In the genomic region with DNA sequence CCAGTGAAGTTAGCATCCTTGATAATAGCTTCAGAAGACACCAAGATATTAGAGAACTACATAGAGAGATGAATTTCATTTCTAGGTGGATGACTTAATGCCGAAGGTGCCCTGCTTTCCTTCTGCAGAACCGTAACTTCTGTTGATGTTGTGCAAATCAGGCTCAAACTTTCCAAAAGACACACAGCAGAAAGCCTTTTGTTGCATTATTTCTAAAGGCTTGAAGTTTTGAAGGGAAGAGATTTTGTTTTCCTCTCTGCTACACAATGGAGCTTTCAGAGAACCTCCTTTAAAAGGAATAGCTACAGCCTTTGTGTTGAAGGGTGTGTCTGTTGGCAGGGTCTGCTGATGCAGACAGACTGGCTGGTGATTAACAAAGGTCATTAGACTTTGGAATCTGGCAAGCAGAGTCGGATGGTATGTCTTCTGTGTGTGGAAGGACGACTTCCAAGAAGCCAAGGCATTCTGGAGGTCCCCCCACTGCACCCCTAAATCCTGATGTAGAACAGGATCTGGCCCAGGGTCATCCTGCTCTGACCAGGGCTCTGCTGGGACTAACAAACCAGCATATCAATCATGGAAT, we compare ENCODE assay signal across 8 cellular contexts. TPM values are rescaled to one million over a fixed set of nuclear protein-coding genes. Genes with fewer than 3 reads are reported as not detected.
DNase-seq lines count a peak whose midpoint lies in the region; ATAC-seq, FAIRE-seq and TF ChIP-seq lines count a peak whose summit lies in the region.

No MANE protein-coding gene starts in this region.

- CTCF ChIA-PET in activated CD4-positive, alpha-beta T cell treated with anti-CD3 and anti-CD28 coated beads for 36 hours (lab: Charles Lee) = no interaction called here
- CTCF ChIA-PET in HepG2 (lab: Yijun Ruan, JAX; ENCODE audit: low intra/inter-chr PET ratio, low total read pairs) = no interaction called here

- peak overlapping the region; percentile 92 for H2AFZ ChIP-seq in HepG2 (ENCODE audit: low read length)

- H3K27ac ChIP-seq in HepG2 (ENCODE audit: extremely low read length, insufficient read depth, low read length) = no peak overlapping the region

- no peak for TF ChIP-seq CTCF in HepG2 (CRISPR knock-in tag; IDR thresholded peaks at IDR 0.05)
- no peak for TF ChIP-seq CTCF in type B pancreatic cell (conservative IDR thresholded peaks at IDR 0.05)

- in situ Hi-C loops in HepG2 (cut with HindIII; ENCODE audit: extremely low pct_ligation_motif_present, low pct_unique_long_range_greater_than_20kb) = no loop called here

- H4K20me1 ChIP-seq in HepG2 (ENCODE audit: insufficient read depth, low read length) = no peaks in the 10 kb centered on the region

- H3K4me1 ChIP-seq in HepG2 (ENCODE audit: insufficient read depth, low read length) = peaks cover 17% of the 10 kb centered on the region

- DNase-seq in activated CD4-positive, alpha-beta T cell treated with anti-CD3 and anti-CD28 coated beads for 36 hours = no peak
- DNase-seq in activated CD4-positive, alpha-beta T cell treated with anti-CD3 and anti-CD28 coated beads for 1 hour = no peak
- DNase-seq in cerebellum (ENCODE audit: low spot score) (peak; percentile 17), HepG2 (ENCODE audit: low spot score) (peak; percentile 18), type B pancreatic cell (ENCODE audit: extremely low spot score, unreplicated experiment) (no peak)

- H3K27me3 Mint-ChIP-seq in activated CD4-positive, alpha-beta T cell treated with anti-CD3 and anti-CD28 coated beads for 36 hours = no peaks in the 10 kb centered on the region
- H3K27me3 Mint-ChIP-seq in type B pancreatic cell = no peaks in the 10 kb centered on the region

- peaks cover 8% of the 10 kb centered on the region for H3K9me3 Mint-ChIP-seq in activated CD4-positive, alpha-beta T cell treated with anti-CD3 and anti-CD28 coated beads for 36 hours (ENCODE audit: low read depth)
- peaks cover 16% of the 10 kb centered on the region for H3K9me3 Mint-ChIP-seq in type B pancreatic cell

- no peaks in the 10 kb centered on the region for H3K79me2 ChIP-seq in HepG2 (ENCODE audit: insufficient read depth, low read length)

- no peak overlapping the region for H3K9ac ChIP-seq in HepG2 (ENCODE audit: insufficient read depth, low read depth, low read length)

- no peak for FAIRE-seq in HepG2 (lab: Jason Lieb, UNC)

- ATAC-seq in activated CD4-positive, alpha-beta T cell treated with anti-CD3 and anti-CD28 coated beads for 36 hours = no peak
- ATAC-seq in HepG2 (peak; percentile 59), HG02885 (IDR thresholded peaks at IDR 0.05; ENCODE audit: poor library complexity, unreplicated experiment) (no peak), GM18498 (IDR thresholded peaks at IDR 0.05; ENCODE audit: unreplicated experiment) (no peak), GM21529 (IDR thresholded peaks at IDR 0.05; ENCODE audit: unreplicated experiment) (no peak)

- BruUV-seq in HepG2 (replicated peaks; lab: Mats Ljungman, UMichigan) = no TSS peak

- TF ChIP-seq POLR2A in HepG2 (IDR thresholded peaks at IDR 0.05; ENCODE audit: insufficient read depth in 1 of 2, low read depth in 2 of 2, low read length in 2 of 2) = no peak

- 2% methylated on average over 3 of the region's 4 CpGs for WGBS in HepG2 (ENCODE audit: low lambda C conversion rate)

- peak overlapping the region; percentile 61 for H3K4me2 ChIP-seq in HepG2 (ENCODE audit: low read depth, low read length)

- no peak overlapping the region for H3K4me3 Mint-ChIP-seq in activated CD4-positive, alpha-beta T cell treated with anti-CD3 and anti-CD28 coated beads for 36 hours
- H3K4me3 Mint-ChIP-seq in type B pancreatic cell = peak overlapping the region; percentile 85

- no peaks in the 10 kb centered on the region for H3K9me3 ChIP-seq in HepG2 (ENCODE audit: low read length)

- POLR2A ChIA-PET in activated CD4-positive, alpha-beta T cell treated with anti-CD3 and anti-CD28 coated beads for 36 hours (lab: Charles Lee) = no interaction called here
- POLR2A ChIA-PET in HepG2 (lab: Yijun Ruan, JAX) = no interaction called here

- H3K36me3 ChIP-seq in HepG2 (replicated peaks in 1 of 2; ENCODE audit: control insufficient read depth in 1 of 2, insufficient read depth in 2 of 2, low read length in 2 of 2) = no peaks in the 10 kb centered on the region

- H3K4me3 ChIP-seq in HepG2 (replicated peaks in 1 of 3; ENCODE audit: insufficient read depth in 1 of 3, low read depth in 2 of 3, low read length in 3 of 3) = peak overlapping the region in 2 of 3 experiments; percentile 28 to 34; a peak in 4 of 6 replicates

- H3K4me1 Mint-ChIP-seq in activated CD4-positive, alpha-beta T cell treated with anti-CD3 and anti-CD28 coated beads for 36 hours = peaks cover 16% of the 10 kb centered on the region
- peaks cover 34% of the 10 kb centered on the region for H3K4me1 Mint-ChIP-seq in type B pancreatic cell (ENCODE audit: unreplicated experiment)

- TF ChIP-seq RAD21 in HepG2 (CRISPR knock-in tag; IDR thresholded peaks at IDR 0.05) = no peak

- H3K36me3 Mint-ChIP-seq in activated CD4-positive, alpha-beta T cell treated with anti-CD3 and anti-CD28 coated beads for 36 hours (ENCODE audit: low read depth) = no peaks in the 10 kb centered on the region
- H3K36me3 Mint-ChIP-seq in type B pancreatic cell = peaks cover 74% of the 10 kb centered on the region

- peak overlapping the region; percentile 52 for H3K27ac Mint-ChIP-seq in activated CD4-positive, alpha-beta T cell treated with anti-CD3 and anti-CD28 coated beads for 36 hours
- H3K27ac Mint-ChIP-seq in type B pancreatic cell = peak overlapping the region; percentile 98

- TF ChIP-seq EP300 in HepG2 (IDR thresholded peaks at IDR 0.05; ENCODE audit: low read depth in 2 of 2, low read length in 2 of 2) (no peak), HepG2 (CRISPR knock-in tag; IDR thresholded peaks at IDR 0.05; ENCODE audit: borderline replicate concordance) (no peak)

- H3K27me3 ChIP-seq in HepG2 (ENCODE audit: control insufficient read depth in 1 of 2, insufficient read depth in 2 of 2, low read length in 2 of 2) = no peaks in the 10 kb centered on the region

- intact Hi-C loops in activated CD4-positive, alpha-beta T cell treated with anti-CD3 and anti-CD28 coated beads for 36 hours (cut with DNase I, micrococcal nuclease) = no loop called here
- intact Hi-C loops in HepG2 (cut with micrococcal nuclease; ENCODE audit: unreplicated experiment) = no loop called here

TF ChIP-seq in HepG2, 621 proteins besides CTCF, POLR2A, EP300 and RAD21:
- TF ChIP-seq SOX13 (IDR thresholded peaks at IDR 0.05) (no peak), SOX13 (CRISPR knock-in tag; conservative IDR thresholded peaks at IDR 0.05 in 1 of 2, IDR thresholded peaks at IDR 0.05 in 1 of 2) (peak in 1 of 2 experiments; percentile 30; a peak in 1 of 4 replicates), SOX5 (CRISPR knock-in tag; IDR thresholded peaks at IDR 0.05; ENCODE audit: borderline replicate concordance) (peak; percentile 20; the same call in 1 of the 2 replicates), ZNF24 (IDR thresholded peaks at IDR 0.05) (no peak), ZNF570 (CRISPR knock-in tag; IDR thresholded peaks at IDR 0.05; ENCODE audit: borderline replicate concordance) (no peak), MAZ (IDR thresholded peaks at IDR 0.05; ENCODE audit: borderline replicate concordance, low read depth, low read length) (no peak), MAZ (CRISPR knock-in tag; IDR thresholded peaks at IDR 0.05; ENCODE audit: low read depth) (no peak)

RNA-seq across cellular contexts. Expression of a gene that starts 57.8 kb away (rescaled TPM):
- under 1 TPM; 0.27 to 0.42 TPM for total RNA-seq in activated CD4-positive, alpha-beta T cell treated with anti-CD3 and anti-CD28 coated beads for 36 hours
- 102 TPM for total RNA-seq in cerebellum
- not detected in 2 replicates for total RNA-seq in HepG2 (2016; rRNA removed; fragmentation: Illumina TruSeq; extraction: Trizol)
- total RNA-seq in HepG2 (2016; cell fraction: cytosol; rRNA removed; fragmentation: Illumina TruSeq; extraction: Trizol; ENCODE audit: low read depth) = not detected in 2 replicates
- not detected in 2 replicates for total RNA-seq in HepG2 (2016; cell fraction: insoluble cytoplasmic fraction; rRNA removed; fragmentation: Illumina TruSeq; extraction: Trizol)
- total RNA-seq in HepG2 (2016; cell fraction: membrane; rRNA removed; fragmentation: Illumina TruSeq; extraction: Trizol) = not detected in 2 replicates
- total RNA-seq in HepG2 (2016; cell fraction: nucleus; rRNA removed; fragmentation: Illumina TruSeq; extraction: Trizol) = not detected in 2 replicates
- polyA plus RNA-seq in HepG2 (2011; rRNA removed) = not detected in 2 replicates
- not detected in 2 replicates for polyA plus RNA-seq in HepG2 (2011; cell fraction: cytosol; rRNA removed)
- polyA plus RNA-seq in HepG2 (2011; cell fraction: nucleus; rRNA removed) = 0.02 TPM in 1 of 2 replicates, not detected in the other
- not detected in 2 replicates for polyA plus RNA-seq in HepG2 (2012)
- polyA plus RNA-seq in HepG2 (2016; cell fraction: cytosol; fragmentation: Illumina TruSeq; extraction: Trizol; ENCODE audit: low read depth) = not detected in 2 replicates
- polyA plus RNA-seq in HepG2 (2016; cell fraction: insoluble cytoplasmic fraction; fragmentation: Illumina TruSeq; extraction: Trizol; ENCODE audit: low read depth) = not detected in 2 replicates
- not detected in 2 replicates for polyA plus RNA-seq in HepG2 (2016; cell fraction: membrane; fragmentation: Illumina TruSeq; extraction: Trizol; ENCODE audit: low read depth)
- polyA plus RNA-seq in HepG2 (2016; cell fraction: nucleus; fragmentation: Illumina TruSeq; extraction: Trizol; ENCODE audit: insufficient read depth, low read depth) = not detected in 2 replicates
- polyA minus RNA-seq in HepG2 (2011; rRNA and poly(A)+ RNA removed; ENCODE audit: low replicate concordance) = 5.4 TPM in 1 of 2 replicates, not detected in the other
- not detected in 2 replicates for polyA minus RNA-seq in HepG2 (2011; cell fraction: cytosol; rRNA and poly(A)+ RNA removed)
- polyA minus RNA-seq in HepG2 (2011; cell fraction: nucleus; rRNA and poly(A)+ RNA removed) = not detected in 2 replicates
- total RNA-seq in type B pancreatic cell (ENCODE audit: low replicate concordance) = 124 and 129 TPM in 2 replicates

Comparison
In these comparisons a context has a peak if more than half of its experiments do, and no peak if none do; other contexts are left out.
1. DNase-seq: peak in cerebellum (single experiment) and HepG2 (single experiment); none in activated CD4-positive, alpha-beta T cell treated with anti-CD3 and anti-CD28 coated beads for 36 hours (single experiment), activated CD4-positive, alpha-beta T cell treated with anti-CD3 and anti-CD28 coated beads for 1 hour (single experiment) and type B pancreatic cell (single experiment).
2. RNA of a gene that starts 57.8 kb away (total RNA-seq): 124 to 129 TPM in type B pancreatic cell and 102 TPM in cerebellum (single experiment); 0.27 to 0.42 TPM in activated CD4-positive, alpha-beta T cell treated with anti-CD3 and anti-CD28 coated beads for 36 hours and not detected in HepG2; every median in the first group is over 10 times any median in the second.